ENCODE assay signal across 1 cellular context in the genomic region with DNA sequence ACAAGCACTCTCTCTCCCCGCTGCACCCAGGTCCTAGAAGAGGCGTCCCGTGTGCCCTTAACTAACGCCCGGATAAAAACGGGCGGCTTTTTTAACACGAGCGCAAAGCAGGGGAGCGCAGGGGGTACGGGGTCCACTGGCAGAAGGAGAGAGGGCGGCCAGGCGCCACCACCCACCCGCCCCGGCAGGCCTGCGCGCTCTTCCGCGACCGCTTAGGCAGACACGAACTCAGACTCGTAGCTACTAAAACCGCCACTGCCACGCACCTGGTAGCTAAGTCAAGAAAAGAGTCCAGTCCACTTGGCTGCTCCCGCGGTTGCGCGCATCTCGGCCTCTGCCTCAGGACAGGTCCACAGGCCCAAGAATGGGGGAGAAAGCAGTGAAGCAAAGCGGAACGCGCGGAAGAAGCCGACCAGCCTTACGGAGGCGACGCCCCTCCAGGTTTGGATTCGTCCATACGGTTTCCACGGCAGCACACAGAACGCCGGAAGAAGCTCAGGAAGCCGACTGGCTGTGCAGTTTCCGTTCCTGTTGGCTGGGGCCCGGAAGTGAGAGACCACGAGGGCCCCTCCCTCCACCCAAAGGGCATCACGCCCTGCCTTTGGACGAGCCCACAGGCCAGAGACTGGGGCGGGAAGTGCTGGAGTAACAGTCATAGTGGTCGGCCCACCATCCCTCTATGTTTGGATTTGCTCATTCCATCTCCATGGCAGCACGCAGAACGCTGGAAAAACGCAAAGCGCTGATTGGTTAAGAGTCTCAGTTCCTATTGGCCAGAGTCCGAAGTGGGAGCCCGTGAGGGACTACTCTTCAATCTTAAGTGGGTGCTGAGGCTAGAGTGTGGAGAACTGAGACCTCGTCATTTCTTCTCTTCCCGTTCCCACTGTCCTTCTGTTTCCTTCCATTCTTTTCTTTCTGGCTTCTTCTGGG.
TF ChIP-seq lines count a peak whose summit lies in the region.

A gene (minus strand): TSS at position 354 of the 930 bp plus-strand sequence. CDS start 7,344 bp downstream, outside the sequence.

TF ChIP-seq in K562, 482 proteins besides CTCF, POLR2A, EP300 and RAD21 (continued from another document and continues in another):
- TF ChIP-seq, protein P1, sequence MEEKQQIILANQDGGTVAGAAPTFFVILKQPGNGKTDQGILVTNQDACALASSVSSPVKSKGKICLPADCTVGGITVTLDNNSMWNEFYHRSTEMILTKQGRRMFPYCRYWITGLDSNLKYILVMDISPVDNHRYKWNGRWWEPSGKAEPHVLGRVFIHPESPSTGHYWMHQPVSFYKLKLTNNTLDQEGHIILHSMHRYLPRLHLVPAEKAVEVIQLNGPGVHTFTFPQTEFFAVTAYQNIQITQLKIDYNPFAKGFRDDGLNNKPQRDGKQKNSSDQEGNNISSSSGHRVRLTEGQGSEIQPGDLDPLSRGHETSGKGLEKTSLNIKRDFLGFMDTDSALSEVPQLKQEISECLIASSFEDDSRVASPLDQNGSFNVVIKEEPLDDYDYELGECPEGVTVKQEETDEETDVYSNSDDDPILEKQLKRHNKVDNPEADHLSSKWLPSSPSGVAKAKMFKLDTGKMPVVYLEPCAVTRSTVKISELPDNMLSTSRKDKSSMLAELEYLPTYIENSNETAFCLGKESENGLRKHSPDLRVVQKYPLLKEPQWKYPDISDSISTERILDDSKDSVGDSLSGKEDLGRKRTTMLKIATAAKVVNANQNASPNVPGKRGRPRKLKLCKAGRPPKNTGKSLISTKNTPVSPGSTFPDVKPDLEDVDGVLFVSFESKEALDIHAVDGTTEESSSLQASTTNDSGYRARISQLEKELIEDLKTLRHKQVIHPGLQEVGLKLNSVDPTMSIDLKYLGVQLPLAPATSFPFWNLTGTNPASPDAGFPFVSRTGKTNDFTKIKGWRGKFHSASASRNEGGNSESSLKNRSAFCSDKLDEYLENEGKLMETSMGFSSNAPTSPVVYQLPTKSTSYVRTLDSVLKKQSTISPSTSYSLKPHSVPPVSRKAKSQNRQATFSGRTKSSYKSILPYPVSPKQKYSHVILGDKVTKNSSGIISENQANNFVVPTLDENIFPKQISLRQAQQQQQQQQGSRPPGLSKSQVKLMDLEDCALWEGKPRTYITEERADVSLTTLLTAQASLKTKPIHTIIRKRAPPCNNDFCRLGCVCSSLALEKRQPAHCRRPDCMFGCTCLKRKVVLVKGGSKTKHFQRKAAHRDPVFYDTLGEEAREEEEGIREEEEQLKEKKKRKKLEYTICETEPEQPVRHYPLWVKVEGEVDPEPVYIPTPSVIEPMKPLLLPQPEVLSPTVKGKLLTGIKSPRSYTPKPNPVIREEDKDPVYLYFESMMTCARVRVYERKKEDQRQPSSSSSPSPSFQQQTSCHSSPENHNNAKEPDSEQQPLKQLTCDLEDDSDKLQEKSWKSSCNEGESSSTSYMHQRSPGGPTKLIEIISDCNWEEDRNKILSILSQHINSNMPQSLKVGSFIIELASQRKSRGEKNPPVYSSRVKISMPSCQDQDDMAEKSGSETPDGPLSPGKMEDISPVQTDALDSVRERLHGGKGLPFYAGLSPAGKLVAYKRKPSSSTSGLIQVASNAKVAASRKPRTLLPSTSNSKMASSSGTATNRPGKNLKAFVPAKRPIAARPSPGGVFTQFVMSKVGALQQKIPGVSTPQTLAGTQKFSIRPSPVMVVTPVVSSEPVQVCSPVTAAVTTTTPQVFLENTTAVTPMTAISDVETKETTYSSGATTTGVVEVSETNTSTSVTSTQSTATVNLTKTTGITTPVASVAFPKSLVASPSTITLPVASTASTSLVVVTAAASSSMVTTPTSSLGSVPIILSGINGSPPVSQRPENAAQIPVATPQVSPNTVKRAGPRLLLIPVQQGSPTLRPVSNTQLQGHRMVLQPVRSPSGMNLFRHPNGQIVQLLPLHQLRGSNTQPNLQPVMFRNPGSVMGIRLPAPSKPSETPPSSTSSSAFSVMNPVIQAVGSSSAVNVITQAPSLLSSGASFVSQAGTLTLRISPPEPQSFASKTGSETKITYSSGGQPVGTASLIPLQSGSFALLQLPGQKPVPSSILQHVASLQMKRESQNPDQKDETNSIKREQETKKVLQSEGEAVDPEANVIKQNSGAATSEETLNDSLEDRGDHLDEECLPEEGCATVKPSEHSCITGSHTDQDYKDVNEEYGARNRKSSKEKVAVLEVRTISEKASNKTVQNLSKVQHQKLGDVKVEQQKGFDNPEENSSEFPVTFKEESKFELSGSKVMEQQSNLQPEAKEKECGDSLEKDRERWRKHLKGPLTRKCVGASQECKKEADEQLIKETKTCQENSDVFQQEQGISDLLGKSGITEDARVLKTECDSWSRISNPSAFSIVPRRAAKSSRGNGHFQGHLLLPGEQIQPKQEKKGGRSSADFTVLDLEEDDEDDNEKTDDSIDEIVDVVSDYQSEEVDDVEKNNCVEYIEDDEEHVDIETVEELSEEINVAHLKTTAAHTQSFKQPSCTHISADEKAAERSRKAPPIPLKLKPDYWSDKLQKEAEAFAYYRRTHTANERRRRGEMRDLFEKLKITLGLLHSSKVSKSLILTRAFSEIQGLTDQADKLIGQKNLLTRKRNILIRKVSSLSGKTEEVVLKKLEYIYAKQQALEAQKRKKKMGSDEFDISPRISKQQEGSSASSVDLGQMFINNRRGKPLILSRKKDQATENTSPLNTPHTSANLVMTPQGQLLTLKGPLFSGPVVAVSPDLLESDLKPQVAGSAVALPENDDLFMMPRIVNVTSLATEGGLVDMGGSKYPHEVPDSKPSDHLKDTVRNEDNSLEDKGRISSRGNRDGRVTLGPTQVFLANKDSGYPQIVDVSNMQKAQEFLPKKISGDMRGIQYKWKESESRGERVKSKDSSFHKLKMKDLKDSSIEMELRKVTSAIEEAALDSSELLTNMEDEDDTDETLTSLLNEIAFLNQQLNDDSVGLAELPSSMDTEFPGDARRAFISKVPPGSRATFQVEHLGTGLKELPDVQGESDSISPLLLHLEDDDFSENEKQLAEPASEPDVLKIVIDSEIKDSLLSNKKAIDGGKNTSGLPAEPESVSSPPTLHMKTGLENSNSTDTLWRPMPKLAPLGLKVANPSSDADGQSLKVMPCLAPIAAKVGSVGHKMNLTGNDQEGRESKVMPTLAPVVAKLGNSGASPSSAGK (IDR thresholded peaks at IDR 0.05): peak; percentile 78
- peak; percentile 97 for TF ChIP-seq GABPA (tag; conservative IDR thresholded peaks at IDR 0.05; ENCODE audit: low read depth)
- no peak for TF ChIP-seq PTTG1 (tag; IDR thresholded peaks at IDR 0.05; ENCODE audit: low read depth)
- no peak for TF ChIP-seq CEBPB (tag; IDR thresholded peaks at IDR 0.05)
- no peak for TF ChIP-seq BRD9 (IDR thresholded peaks at IDR 0.05; ENCODE audit: low read depth, partially characterized antibody)
- TF ChIP-seq POLR2H (tag; IDR thresholded peaks at IDR 0.05; ENCODE audit: low read depth): no peak
- TF ChIP-seq MCM5 (IDR thresholded peaks at IDR 0.05; ENCODE audit: low read depth): no peak
- no peak for TF ChIP-seq DMBX1 (CRISPR knock-in tag; IDR thresholded peaks at IDR 0.05; ENCODE audit: borderline replicate concordance)
- TF ChIP-seq, protein P2, sequence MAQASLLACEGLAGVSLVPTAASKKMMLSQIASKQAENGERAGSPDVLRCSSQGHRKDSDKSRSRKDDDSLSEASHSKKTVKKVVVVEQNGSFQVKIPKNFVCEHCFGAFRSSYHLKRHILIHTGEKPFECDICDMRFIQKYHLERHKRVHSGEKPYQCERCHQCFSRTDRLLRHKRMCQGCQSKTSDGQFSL (CRISPR knock-in tag; IDR thresholded peaks at IDR 0.05): no peak
- TF ChIP-seq, protein P2 (tag; IDR thresholded peaks at IDR 0.05): no peak
- TF ChIP-seq, protein P3, sequence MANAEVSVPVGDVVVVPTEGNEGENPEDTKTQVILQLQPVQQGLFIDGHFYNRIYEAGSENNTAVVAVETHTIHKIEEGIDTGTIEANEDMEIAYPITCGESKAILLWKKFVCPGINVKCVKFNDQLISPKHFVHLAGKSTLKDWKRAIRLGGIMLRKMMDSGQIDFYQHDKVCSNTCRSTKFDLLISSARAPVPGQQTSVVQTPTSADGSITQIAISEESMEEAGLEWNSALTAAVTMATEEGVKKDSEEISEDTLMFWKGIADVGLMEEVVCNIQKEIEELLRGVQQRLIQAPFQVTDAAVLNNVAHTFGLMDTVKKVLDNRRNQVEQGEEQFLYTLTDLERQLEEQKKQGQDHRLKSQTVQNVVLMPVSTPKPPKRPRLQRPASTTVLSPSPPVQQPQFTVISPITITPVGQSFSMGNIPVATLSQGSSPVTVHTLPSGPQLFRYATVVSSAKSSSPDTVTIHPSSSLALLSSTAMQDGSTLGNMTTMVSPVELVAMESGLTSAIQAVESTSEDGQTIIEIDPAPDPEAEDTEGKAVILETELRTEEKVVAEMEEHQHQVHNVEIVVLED (CRISPR knock-in tag; IDR thresholded peaks at IDR 0.05): peak; percentile 75
- no peak for TF ChIP-seq U2AF1 (optimal IDR thresholded peaks at IDR 0.05; ENCODE audit: low read depth, low read length)
- TF ChIP-seq, protein P4, sequence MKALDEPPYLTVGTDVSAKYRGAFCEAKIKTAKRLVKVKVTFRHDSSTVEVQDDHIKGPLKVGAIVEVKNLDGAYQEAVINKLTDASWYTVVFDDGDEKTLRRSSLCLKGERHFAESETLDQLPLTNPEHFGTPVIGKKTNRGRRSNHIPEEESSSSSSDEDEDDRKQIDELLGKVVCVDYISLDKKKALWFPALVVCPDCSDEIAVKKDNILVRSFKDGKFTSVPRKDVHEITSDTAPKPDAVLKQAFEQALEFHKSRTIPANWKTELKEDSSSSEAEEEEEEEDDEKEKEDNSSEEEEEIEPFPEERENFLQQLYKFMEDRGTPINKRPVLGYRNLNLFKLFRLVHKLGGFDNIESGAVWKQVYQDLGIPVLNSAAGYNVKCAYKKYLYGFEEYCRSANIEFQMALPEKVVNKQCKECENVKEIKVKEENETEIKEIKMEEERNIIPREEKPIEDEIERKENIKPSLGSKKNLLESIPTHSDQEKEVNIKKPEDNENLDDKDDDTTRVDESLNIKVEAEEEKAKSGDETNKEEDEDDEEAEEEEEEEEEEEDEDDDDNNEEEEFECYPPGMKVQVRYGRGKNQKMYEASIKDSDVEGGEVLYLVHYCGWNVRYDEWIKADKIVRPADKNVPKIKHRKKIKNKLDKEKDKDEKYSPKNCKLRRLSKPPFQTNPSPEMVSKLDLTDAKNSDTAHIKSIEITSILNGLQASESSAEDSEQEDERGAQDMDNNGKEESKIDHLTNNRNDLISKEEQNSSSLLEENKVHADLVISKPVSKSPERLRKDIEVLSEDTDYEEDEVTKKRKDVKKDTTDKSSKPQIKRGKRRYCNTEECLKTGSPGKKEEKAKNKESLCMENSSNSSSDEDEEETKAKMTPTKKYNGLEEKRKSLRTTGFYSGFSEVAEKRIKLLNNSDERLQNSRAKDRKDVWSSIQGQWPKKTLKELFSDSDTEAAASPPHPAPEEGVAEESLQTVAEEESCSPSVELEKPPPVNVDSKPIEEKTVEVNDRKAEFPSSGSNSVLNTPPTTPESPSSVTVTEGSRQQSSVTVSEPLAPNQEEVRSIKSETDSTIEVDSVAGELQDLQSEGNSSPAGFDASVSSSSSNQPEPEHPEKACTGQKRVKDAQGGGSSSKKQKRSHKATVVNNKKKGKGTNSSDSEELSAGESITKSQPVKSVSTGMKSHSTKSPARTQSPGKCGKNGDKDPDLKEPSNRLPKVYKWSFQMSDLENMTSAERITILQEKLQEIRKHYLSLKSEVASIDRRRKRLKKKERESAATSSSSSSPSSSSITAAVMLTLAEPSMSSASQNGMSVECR (CRISPR knock-in tag; IDR thresholded peaks at IDR 0.05): peak; percentile 98
- TF ChIP-seq HDAC2 (IDR thresholded peaks at IDR 0.05): peak; percentile 98
- no peak for TF ChIP-seq ZEB2 (IDR thresholded peaks at IDR 0.05)
- peak in 1 of 2 experiments; percentile 99; a peak in 2 of 4 replicates for TF ChIP-seq NONO (IDR thresholded peaks at IDR 0.05; ENCODE audit: low read depth in 2 of 2, low read length in 1 of 2)
- no peak for TF ChIP-seq ZNF184 (CRISPR knock-in tag; IDR thresholded peaks at IDR 0.05)
- TF ChIP-seq WHSC1 (IDR thresholded peaks at IDR 0.05; ENCODE audit: low read length): no peak
- peak; percentile 79 for TF ChIP-seq HCFC1 (IDR thresholded peaks at IDR 0.05; ENCODE audit: low read depth, low read length)
- TF ChIP-seq STAT5B (CRISPR knock-in tag; IDR thresholded peaks at IDR 0.05): no peak
- 0 out of 2 replicates have a peak, but pooled peaks have one; percentile 17 for TF ChIP-seq KDM2B (CRISPR knock-in tag; IDR thresholded peaks at IDR 0.05)
- TF ChIP-seq ZNF253 (CRISPR knock-in tag; conservative IDR thresholded peaks at IDR 0.05): no peak
- TF ChIP-seq ARID2 (IDR thresholded peaks at IDR 0.05): no peak
- TF ChIP-seq RAD51 (IDR thresholded peaks at IDR 0.05; ENCODE audit: borderline replicate concordance, low read depth): no peak; the same call in 1 of the 2 replicates
- TF ChIP-seq, protein P5, sequence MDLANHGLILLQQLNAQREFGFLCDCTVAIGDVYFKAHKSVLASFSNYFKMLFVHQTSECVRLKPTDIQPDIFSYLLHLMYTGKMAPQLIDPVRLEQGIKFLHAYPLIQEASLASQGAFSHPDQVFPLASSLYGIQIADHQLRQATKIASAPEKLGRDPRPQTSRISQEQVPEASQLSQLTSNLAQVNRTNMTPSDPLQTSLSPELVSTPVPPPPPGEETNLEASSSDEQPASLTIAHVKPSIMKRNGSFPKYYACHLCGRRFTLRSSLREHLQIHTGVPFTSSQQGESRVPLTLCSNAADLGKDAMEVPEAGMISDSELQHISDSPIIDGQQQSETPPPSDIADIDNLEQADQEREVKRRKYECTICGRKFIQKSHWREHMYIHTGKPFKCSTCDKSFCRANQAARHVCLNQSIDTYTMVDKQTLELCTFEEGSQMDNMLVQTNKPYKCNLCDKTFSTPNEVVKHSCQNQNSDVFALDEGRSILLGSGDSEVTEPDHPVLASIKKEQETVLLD (IDR thresholded peaks at IDR 0.05): peak; percentile 44; the same call in 1 of the 2 replicates
- peak; percentile 94 for TF ChIP-seq GABPB1 (CRISPR knock-in tag; IDR thresholded peaks at IDR 0.05)
- TF ChIP-seq, protein P6, sequence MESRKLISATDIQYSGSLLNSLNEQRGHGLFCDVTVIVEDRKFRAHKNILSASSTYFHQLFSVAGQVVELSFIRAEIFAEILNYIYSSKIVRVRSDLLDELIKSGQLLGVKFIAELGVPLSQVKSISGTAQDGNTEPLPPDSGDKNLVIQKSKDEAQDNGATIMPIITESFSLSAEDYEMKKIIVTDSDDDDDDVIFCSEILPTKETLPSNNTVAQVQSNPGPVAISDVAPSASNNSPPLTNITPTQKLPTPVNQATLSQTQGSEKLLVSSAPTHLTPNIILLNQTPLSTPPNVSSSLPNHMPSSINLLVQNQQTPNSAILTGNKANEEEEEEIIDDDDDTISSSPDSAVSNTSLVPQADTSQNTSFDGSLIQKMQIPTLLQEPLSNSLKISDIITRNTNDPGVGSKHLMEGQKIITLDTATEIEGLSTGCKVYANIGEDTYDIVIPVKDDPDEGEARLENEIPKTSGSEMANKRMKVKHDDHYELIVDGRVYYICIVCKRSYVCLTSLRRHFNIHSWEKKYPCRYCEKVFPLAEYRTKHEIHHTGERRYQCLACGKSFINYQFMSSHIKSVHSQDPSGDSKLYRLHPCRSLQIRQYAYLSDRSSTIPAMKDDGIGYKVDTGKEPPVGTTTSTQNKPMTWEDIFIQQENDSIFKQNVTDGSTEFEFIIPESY (CRISPR knock-in tag; IDR thresholded peaks at IDR 0.05): peak; percentile 63
- TF ChIP-seq PTBP1 (IDR thresholded peaks at IDR 0.05; ENCODE audit: low read depth, low read length): peak; percentile 49; the same call in 1 of the 2 replicates
- TF ChIP-seq ZNF584 (CRISPR knock-in tag; IDR thresholded peaks at IDR 0.05; ENCODE audit: low read depth): no peak
- TF ChIP-seq SMARCC2 (IDR thresholded peaks at IDR 0.05; ENCODE audit: low read depth): no peak
- no peak for TF ChIP-seq RBM39 (optimal IDR thresholded peaks at IDR 0.05; ENCODE audit: low read depth, low read length)
